Comparison of ENCODE assay signal across 15 cellular contexts in the genomic region with DNA sequence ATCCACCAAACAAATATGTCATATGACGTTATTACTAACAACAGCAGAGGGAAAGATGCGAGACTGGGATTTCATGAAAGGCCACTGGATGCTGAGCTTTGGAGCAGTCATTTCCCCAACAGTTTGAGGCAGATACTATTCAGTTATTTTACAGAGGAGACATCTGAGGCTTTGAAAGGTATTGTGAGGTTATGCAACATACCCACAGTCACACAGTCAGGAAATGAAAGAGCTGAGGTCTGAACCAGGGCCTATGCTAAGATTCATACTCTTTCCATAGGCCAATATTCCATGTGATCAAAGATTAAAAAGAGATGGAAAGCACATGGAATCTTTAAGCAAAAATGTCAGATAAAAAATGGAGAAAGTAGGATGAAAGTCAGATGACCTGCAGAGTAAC.
"Had no signal": no experiment of that assay in that cellular context is flagged by ENCODE, and none has a peak within 500 bp of the region (broad histone marks: within the 10 kb centered on the region; RNA-seq: fewer than 3 reads in every experiment).

No MANE protein-coding gene starts in this region.

- H3K36me3 ChIP-seq: cardiac muscle cell, colonic mucosa, vagina, WERI-Rb-1 had no signal

- H3K4me2 ChIP-seq: smooth muscle cell had no signal

- ATAC-seq: activated CD4-positive, alpha-beta T cell treated with anti-CD3 and anti-CD28 coated beads for 36 hours; stimulated activated memory B cell treated with anti-CD40 and anti-IgM and Interleukin-4, amounts not matched to agents 10 μg/mL and 1 μg/mL and 100 μg/mL, for 72 hours had no signal

- H3K4me3 ChIP-seq: ascending aorta, cardiac muscle cell, colonic mucosa, smooth muscle cell, tibial nerve, vagina had no signal

- H3K27ac ChIP-seq: ascending aorta, cardiac muscle cell, colonic mucosa, vagina, WERI-Rb-1 had no signal

- DNase-seq: activated CD4-positive, alpha-beta memory T cell treated with anti-CD3 and anti-CD28 coated beads, Interleukin-2, amount 10 ng/mL, durations not matched to agents 7 days and 5 days; activated CD4-positive, alpha-beta T cell treated with anti-CD3 and anti-CD28 coated beads for 36 hours; activated T-cell treated with anti-CD3 and anti-CD28 coated beads, Interleukin-2, amount 50 U/mL, for 48 hours; colonic mucosa; effector memory CD4-positive, alpha-beta T cell; hippocampal formation; retina; T1000; WERI-Rb-1 had no signal

- H3K9me3 ChIP-seq: ascending aorta, colonic mucosa, tibial nerve, vagina had no signal

- H3K27me3 ChIP-seq: ascending aorta, cardiac muscle cell, colonic mucosa, tibial nerve, vagina had no signal
